9 cellular contexts compared by ENCODE assay signal in genomic region chr2:7430421-7430868, GRCh38.
A peak's percentile ranks its signal among the peaks of the same experiment; 100 is the strongest.
DNase-seq lines count a peak whose midpoint lies in the region; ATAC-seq and TF ChIP-seq lines count a peak whose summit lies in the region.
"Had no signal": no experiment of that assay in that cellular context is flagged by ENCODE, and none has a peak within 500 bp of the region (broad histone marks: within the 10 kb centered on the region; RNA-seq: fewer than 3 reads in every experiment).

No MANE protein-coding gene starts in this region.

- H3K4me3 ChIP-seq in OCI-LY7 (ENCODE audit: low read depth, low read length, poor library complexity, severe bottlenecking), result peak overlapping the region; percentile 44
- peak overlapping the region; percentile 48 for H3K4me3 ChIP-seq in effector memory CD4-positive, alpha-beta T cell (ENCODE audit: insufficient read depth, low read depth, low read length, poor library complexity, severe bottlenecking)
- peak overlapping the region; percentile 52 for H3K4me3 ChIP-seq in psoas muscle

- H4K20me1 ChIP-seq in OCI-LY7 (ENCODE audit: insufficient read depth, low read length), result no peaks in the 10 kb centered on the region

- no peaks in the 10 kb centered on the region for H3K27me3 ChIP-seq in effector memory CD4-positive, alpha-beta T cell (replicated peaks; ENCODE audit: control insufficient read depth, insufficient read depth, low read length, poor library complexity, severe bottlenecking)
- peaks cover 0 to 44% (median 11%) of the 10 kb centered on the region in 3 donors for H3K27me3 ChIP-seq in psoas muscle (ENCODE audit: insufficient read depth in 3 of 3, low read length in 2 of 3)

- H3K27ac ChIP-seq in OCI-LY7 (ENCODE audit: low read depth, low read length, poor library complexity, severe bottlenecking), result peak overlapping the region; percentile 61
- no peak overlapping the region for H3K27ac ChIP-seq in effector memory CD4-positive, alpha-beta T cell (ENCODE audit: insufficient read depth, low read length, poor library complexity, severe bottlenecking)
- no peak overlapping the region for H3K27ac ChIP-seq in psoas muscle

- H3K9me2 ChIP-seq in OCI-LY7 (ENCODE audit: insufficient read depth, low read length), result no peaks in the 10 kb centered on the region

- CTCF ChIA-PET in OCI-LY7 (lab: Charles Lee; ENCODE audit: unreplicated experiment), result no interaction called here

- H3K9me3 ChIP-seq in OCI-LY7 (ENCODE audit: low read length) (peaks cover 8% of the 10 kb centered on the region; the same call in 1 of the 2 replicates), psoas muscle (no peaks in the 10 kb centered on the region)
- no peaks in the 10 kb centered on the region for H3K9me3 ChIP-seq in effector memory CD4-positive, alpha-beta T cell (ENCODE audit: control insufficient read depth, low read length)

- H2AFZ ChIP-seq in OCI-LY7 (ENCODE audit: low read length), result peak overlapping the region; percentile 91

- intact Hi-C loops in OCI-LY7 (cut with micrococcal nuclease; ENCODE audit: unreplicated experiment), result loop anchor here (2.0 to 5.0 kb wide), 2 partner anchors 204 to 802 kb away; no protein-coding TSS in a partner anchor
- intact Hi-C loops in psoas muscle (cut with DNase I), result no loop called here

- H3K4me2 ChIP-seq in OCI-LY7 (ENCODE audit: low read length), result peak overlapping the region; percentile 69

- POLR2A ChIA-PET in OCI-LY7 (lab: Charles Lee), result interaction anchor here (0.8 to 0.9 kb wide), 2 partner anchors 195 to 421 kb away, joined by 3 read pairs; no protein-coding TSS in a partner anchor

- WGBS in psoas muscle, 3 donors, result 80 to 86% (median 83%) methylated on average over 10 of the region's 10 CpGs

- no peaks in the 10 kb centered on the region for H3K79me2 ChIP-seq in OCI-LY7 (ENCODE audit: insufficient read depth, low read depth, low read length)

- peak; percentile 9 for ATAC-seq in GM18502 (IDR thresholded peaks at IDR 0.05; ENCODE audit: poor library complexity, unreplicated experiment)
- peak in 1 of 4 donors; percentile 33 for ATAC-seq in psoas muscle
- no peak for ATAC-seq in HG02870 (IDR thresholded peaks at IDR 0.05; ENCODE audit: unreplicated experiment)

- BruUV-seq in OCI-LY7 (replicated peaks; lab: Mats Ljungman, UMichigan), result no TSS peak

- H3K36me3 ChIP-seq in OCI-LY7 (ENCODE audit: insufficient read depth, low read length), result no peaks in the 10 kb centered on the region; the same call in 1 of the 2 replicates
- H3K36me3 ChIP-seq in effector memory CD4-positive, alpha-beta T cell (ENCODE audit: control insufficient read depth, insufficient read depth, low read length), result no peaks in the 10 kb centered on the region
- no peaks in the 10 kb centered on the region for H3K36me3 ChIP-seq in psoas muscle (ENCODE audit: insufficient read depth in 1 of 2, low read depth in 1 of 2)

- TF ChIP-seq CTCF in OCI-LY7 (conservative IDR thresholded peaks at IDR 0.05; ENCODE audit: low read length), result no peak
- no peak for TF ChIP-seq CTCF in psoas muscle (IDR thresholded peaks at IDR 0.05)

- peaks cover 48% of the 10 kb centered on the region for H3K4me1 ChIP-seq in OCI-LY7 (ENCODE audit: insufficient read depth, low read length, poor library complexity, severe bottlenecking)
- H3K4me1 ChIP-seq in effector memory CD4-positive, alpha-beta T cell (ENCODE audit: control insufficient read depth, insufficient read depth, low read length, poor library complexity, severe bottlenecking), result peaks cover 7% of the 10 kb centered on the region
- no peaks in the 10 kb centered on the region for H3K4me1 ChIP-seq in psoas muscle

- DNase-seq in OCI-LY7 (ENCODE audit: low spot score) (peak; percentile 43), psoas muscle (no peak), NCI-H1694 (lab: John Stamatoyannopoulos, UW) (no peak), inferior parietal cortex (ENCODE audit: extremely low spot score) (no peak)
- no peak for DNase-seq in effector memory CD4-positive, alpha-beta T cell
- DNase-seq in stimulated activated CD4-positive, alpha-beta T cell treated with anti-CD3 and anti-CD28 coated beads, Interleukin-2, amount 100 ng/mL, for 48 hours, result no peak
- DNase-seq: NCI-H510A had no signal
